11 cellular contexts compared by ENCODE assay signal in the genomic region with DNA sequence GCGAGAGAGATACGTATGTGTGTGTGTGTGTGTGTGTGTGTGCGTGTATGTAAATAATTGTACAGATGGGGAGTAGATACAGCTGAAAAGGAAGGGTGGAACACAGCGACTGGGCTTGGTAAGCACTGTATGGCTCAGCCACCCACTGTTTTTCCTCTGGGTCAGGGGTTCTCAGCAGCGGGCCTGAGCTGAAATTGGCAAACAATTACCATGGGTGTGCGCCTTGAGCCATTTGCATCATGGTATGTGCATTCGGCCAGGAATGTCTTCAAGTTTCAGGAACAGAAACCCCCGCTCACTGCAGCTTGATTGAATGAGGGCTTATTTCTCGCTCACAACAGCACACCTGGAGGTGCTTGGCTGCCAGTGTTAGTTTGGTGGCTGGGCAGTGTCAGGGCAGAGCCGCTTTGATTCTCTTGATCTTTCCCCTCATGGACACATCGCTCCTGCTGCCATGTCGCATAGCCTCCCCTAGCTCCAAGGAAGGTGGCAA.
A peak's percentile ranks its signal among the peaks of the same experiment; 100 is the strongest.
DNase-seq lines count a peak whose midpoint lies in the region; ATAC-seq and TF ChIP-seq lines count a peak whose summit lies in the region.
"Had no signal": no experiment of that assay in that cellular context is flagged by ENCODE, and none has a peak within 500 bp of the region (broad histone marks: within the 10 kb centered on the region; RNA-seq: fewer than 3 reads in every experiment).

No MANE protein-coding gene starts in this region.

- intact Hi-C loops in gastrocnemius medialis (cut with DNase I; ENCODE audit: low total_unique reads): no loop called here

- H3K4me1 Mint-ChIP-seq in effector memory CD8-positive, alpha-beta T cell (ENCODE audit: low read depth in 2 of 2): peaks cover 0 to 11% of the 10 kb centered on the region in 2 donors

- peak; percentile 72 for ATAC-seq in GM21447 (IDR thresholded peaks at IDR 0.05; ENCODE audit: unreplicated experiment)
- ATAC-seq in HG03571 (IDR thresholded peaks at IDR 0.05; ENCODE audit: unreplicated experiment): peak; percentile 50
- no peak for ATAC-seq in effector memory CD8-positive, alpha-beta T cell (replicated peaks)
- ATAC-seq in gastrocnemius medialis: no peak

- no peaks in the 10 kb centered on the region for H3K27me3 Mint-ChIP-seq in effector memory CD8-positive, alpha-beta T cell

- peak; percentile 91 for DNase-seq in GM12865 (ENCODE audit: low read depth)
- peak; percentile 12 for DNase-seq in fibroblast of pulmonary artery (ENCODE audit: low read depth)
- DNase-seq in NCI-H187 treated with DMSO at 0.1 percent for 48 hours (lab: John Stamatoyannopoulos, UW): no peak
- DNase-seq in effector memory CD8-positive, alpha-beta T cell: no peak
- no peak for DNase-seq in gastrocnemius medialis
- DNase-seq in NCI-H2171 treated with DMSO at 0.1 percent for 48 hours (lab: John Stamatoyannopoulos, UW): no peak
- DNase-seq: DND-41 had no signal

- peak; percentile 40 for TF ChIP-seq CTCF in GM12865 (IDR thresholded peaks at IDR 0.05; ENCODE audit: insufficient read depth, low read depth, low read length, missing control alignments)
- TF ChIP-seq CTCF in fibroblast of pulmonary artery (IDR thresholded peaks at IDR 0.05; ENCODE audit: low read length, missing control alignments): no peak
- no peak for TF ChIP-seq CTCF in gastrocnemius medialis (IDR thresholded peaks at IDR 0.05 in 4 of 5, conservative IDR thresholded peaks at IDR 0.05 in 1 of 5)

- peak overlapping the region; percentile 31 for H3K4me3 ChIP-seq in GM12865 (ENCODE audit: low read depth, low read length)
- no peak overlapping the region for H3K4me3 ChIP-seq in fibroblast of pulmonary artery (replicated peaks; ENCODE audit: low read depth, low read length)
- H3K4me3 ChIP-seq in gastrocnemius medialis: no peak overlapping the region
- H3K4me3 ChIP-seq: SJSA1 had no signal

- in situ Hi-C loops in gastrocnemius medialis (cut with MboI; ENCODE audit: low sequenced_read_pairs in 4 of 4): no loop called here

- no peak overlapping the region for H3K4me3 Mint-ChIP-seq in effector memory CD8-positive, alpha-beta T cell

- peaks cover 24 to 25% of the 10 kb centered on the region in 2 donors for H3K4me1 ChIP-seq in gastrocnemius medialis

- H3K27me3 ChIP-seq in gastrocnemius medialis: no peaks in the 10 kb centered on the region
- H3K27me3 ChIP-seq: neutrophil, SJSA1 had no signal

- H3K36me3 Mint-ChIP-seq in effector memory CD8-positive, alpha-beta T cell (ENCODE audit: insufficient read depth): peaks cover 12% of the 10 kb centered on the region

- H3K9me3 Mint-ChIP-seq in effector memory CD8-positive, alpha-beta T cell: peaks cover 0 to 2% of the 10 kb centered on the region in 2 donors

- H3K27ac Mint-ChIP-seq in effector memory CD8-positive, alpha-beta T cell: no peak overlapping the region

- no peaks in the 10 kb centered on the region for H3K9me3 ChIP-seq in gastrocnemius medialis
- H3K9me3 ChIP-seq: neutrophil, SJSA1 had no signal

- no peak overlapping the region for H3K27ac ChIP-seq in gastrocnemius medialis
- H3K27ac ChIP-seq: neutrophil, SJSA1 had no signal

- H3K36me3 ChIP-seq in gastrocnemius medialis: no peaks in the 10 kb centered on the region
- H3K36me3 ChIP-seq: neutrophil had no signal

- no peak for TF ChIP-seq POLR2A in gastrocnemius medialis (IDR thresholded peaks at IDR 0.05)

Comparison
In these comparisons a context has a peak if more than half of its experiments do, and no peak if none do; other contexts are left out.
1. DNase-seq: peak in GM12865 (single experiment) and fibroblast of pulmonary artery (single experiment); none in NCI-H187 treated with DMSO at 0.1 percent for 48 hours (single experiment), effector memory CD8-positive, alpha-beta T cell (0 of 3), gastrocnemius medialis (0 of 2) and NCI-H2171 treated with DMSO at 0.1 percent for 48 hours (single experiment).
2. ATAC-seq: peak in GM21447 (single experiment) and HG03571 (single experiment); none in effector memory CD8-positive, alpha-beta T cell (single experiment) and gastrocnemius medialis (0 of 2).